In the genomic region with DNA sequence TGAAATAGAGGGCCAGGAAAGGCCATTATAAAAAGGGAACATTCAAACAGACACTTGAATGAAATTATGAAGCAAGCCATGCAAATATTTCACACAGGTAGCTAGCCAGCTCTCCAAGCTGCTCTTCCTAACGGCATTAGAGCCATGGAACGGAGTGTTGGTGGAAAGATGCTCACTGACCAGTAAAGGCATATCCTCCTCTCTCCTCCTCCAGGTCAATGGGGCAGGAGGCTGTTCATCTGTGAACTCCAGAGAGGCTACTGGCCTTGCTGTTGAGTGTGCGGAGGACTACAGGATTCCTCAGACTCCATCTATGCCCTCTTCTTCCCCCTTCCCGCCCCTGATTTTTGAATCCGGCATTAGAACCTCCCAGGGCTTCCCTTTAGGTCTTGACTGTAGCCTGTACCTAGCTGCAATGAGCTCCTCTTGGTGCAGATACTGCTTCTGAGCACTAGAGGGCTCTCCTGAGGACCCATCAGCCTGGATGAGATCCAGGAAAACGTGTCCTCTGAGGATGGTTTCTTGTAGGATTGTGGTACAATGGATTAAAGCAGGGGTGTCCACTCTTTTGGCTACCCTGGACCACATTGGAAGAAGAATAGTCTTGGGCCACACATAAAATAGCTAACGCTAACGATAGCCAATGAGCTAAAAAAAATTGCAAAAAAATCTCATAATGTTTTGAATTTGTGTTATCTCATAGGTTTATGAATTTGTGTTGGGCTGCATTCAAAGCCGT, we compare ENCODE assay signal across 1 cellular context.
A peak's percentile ranks its signal among the peaks of the same experiment; 100 is the strongest.
TF ChIP-seq lines count a peak whose summit lies in the region.

No MANE protein-coding gene starts in this region.

TF ChIP-seq in HEK293, 187 proteins besides CTCF, POLR2A, EP300 and RAD21 (continued from another document):
- TF ChIP-seq REPIN1 (tag by site-specific recombination; IDR thresholded peaks at IDR 0.05; ENCODE audit: low read depth), result no peak
- no peak for TF ChIP-seq ZNF155 (tag by site-specific recombination; IDR thresholded peaks at IDR 0.05)
- no peak for TF ChIP-seq ZNF391 (tag by site-specific recombination; IDR thresholded peaks at IDR 0.05; ENCODE audit: borderline replicate concordance, low read depth)
- TF ChIP-seq SP2 (tag by site-specific recombination; IDR thresholded peaks at IDR 0.05), result no peak
- no peak for TF ChIP-seq ZNF311 (tag by site-specific recombination; IDR thresholded peaks at IDR 0.05; ENCODE audit: borderline replicate concordance)
- TF ChIP-seq ZBTB20 (tag by site-specific recombination; IDR thresholded peaks at IDR 0.05), result no peak
- TF ChIP-seq, protein P1, sequence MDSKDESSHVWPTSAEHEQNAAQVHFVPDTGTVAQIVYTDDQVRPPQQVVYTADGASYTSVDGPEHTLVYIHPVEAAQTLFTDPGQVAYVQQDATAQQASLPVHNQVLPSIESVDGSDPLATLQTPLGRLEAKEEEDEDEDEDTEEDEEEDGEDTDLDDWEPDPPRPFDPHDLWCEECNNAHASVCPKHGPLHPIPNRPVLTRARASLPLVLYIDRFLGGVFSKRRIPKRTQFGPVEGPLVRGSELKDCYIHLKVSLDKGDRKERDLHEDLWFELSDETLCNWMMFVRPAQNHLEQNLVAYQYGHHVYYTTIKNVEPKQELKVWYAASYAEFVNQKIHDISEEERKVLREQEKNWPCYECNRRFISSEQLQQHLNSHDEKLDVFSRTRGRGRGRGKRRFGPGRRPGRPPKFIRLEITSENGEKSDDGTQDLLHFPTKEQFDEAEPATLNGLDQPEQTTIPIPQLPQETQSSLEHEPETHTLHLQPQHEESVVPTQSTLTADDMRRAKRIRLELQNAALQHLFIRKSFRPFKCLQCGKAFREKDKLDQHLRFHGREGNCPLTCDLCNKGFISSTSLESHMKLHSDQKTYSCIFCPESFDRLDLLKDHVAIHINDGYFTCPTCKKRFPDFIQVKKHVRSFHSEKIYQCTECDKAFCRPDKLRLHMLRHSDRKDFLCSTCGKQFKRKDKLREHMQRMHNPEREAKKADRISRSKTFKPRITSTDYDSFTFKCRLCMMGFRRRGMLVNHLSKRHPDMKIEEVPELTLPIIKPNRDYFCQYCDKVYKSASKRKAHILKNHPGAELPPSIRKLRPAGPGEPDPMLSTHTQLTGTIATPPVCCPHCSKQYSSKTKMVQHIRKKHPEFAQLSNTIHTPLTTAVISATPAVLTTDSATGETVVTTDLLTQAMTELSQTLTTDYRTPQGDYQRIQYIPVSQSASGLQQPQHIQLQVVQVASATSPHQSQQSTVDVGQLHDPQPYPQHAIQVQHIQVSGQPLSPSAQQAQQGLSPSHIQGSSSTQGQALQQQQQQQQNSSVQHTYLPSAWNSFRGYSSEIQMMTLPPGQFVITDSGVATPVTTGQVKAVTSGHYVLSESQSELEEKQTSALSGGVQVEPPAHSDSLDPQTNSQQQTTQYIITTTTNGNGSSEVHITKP (tag by site-specific recombination; IDR thresholded peaks at IDR 0.05), result peak; percentile 31; the same call in 1 of the 2 replicates
- TF ChIP-seq ZNF335 (tag by site-specific recombination; conservative IDR thresholded peaks at IDR 0.05), result peak; percentile 40; the same call in 1 of the 2 replicates
- no peak for TF ChIP-seq ZNF184 (tag by site-specific recombination; IDR thresholded peaks at IDR 0.05)
- TF ChIP-seq BCL11A (tag by site-specific recombination; IDR thresholded peaks at IDR 0.05; ENCODE audit: low read depth), result no peak
